1 cellular context compared by ENCODE assay signal in the genomic region with DNA sequence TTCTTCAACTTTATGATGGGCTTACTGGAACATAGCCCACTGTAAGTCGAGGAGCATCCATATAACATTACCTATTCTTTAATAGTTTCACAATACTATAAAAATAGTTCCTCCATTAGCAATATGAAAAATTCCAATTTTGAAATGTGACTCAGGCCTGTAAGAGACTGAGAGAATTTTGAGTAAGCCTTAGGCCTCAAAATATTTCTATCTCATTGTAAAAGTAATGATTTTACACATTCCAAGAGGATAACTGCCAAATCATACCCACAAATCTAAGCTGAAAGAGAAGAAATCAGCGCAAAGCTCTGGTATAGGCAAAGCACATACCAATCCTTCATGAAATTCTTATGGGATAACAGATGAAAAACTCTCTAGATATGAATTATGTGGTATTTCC.
TF ChIP-seq lines count a peak whose summit lies in the region.

No MANE protein-coding gene starts in this region.

TF ChIP-seq in SK-N-SH treated with all-trans-retinoic acid at 6 μM for 48 hours, 23 proteins besides CTCF, POLR2A, EP300 and RAD21 (continued from another document):
- TF ChIP-seq, protein P1, sequence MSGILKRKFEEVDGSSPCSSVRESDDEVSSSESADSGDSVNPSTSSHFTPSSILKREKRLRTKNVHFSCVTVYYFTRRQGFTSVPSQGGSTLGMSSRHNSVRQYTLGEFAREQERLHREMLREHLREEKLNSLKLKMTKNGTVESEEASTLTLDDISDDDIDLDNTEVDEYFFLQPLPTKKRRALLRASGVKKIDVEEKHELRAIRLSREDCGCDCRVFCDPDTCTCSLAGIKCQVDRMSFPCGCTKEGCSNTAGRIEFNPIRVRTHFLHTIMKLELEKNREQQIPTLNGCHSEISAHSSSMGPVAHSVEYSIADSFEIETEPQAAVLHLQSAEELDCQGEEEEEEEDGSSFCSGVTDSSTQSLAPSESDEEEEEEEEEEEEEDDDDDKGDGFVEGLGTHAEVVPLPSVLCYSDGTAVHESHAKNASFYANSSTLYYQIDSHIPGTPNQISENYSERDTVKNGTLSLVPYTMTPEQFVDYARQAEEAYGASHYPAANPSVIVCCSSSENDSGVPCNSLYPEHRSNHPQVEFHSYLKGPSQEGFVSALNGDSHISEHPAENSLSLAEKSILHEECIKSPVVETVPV (CRISPR knock-in tag; IDR thresholded peaks at IDR 0.05) = no peak
TF ChIP-seq in SK-N-SH treated with all-trans-retinoic acid at 6 μM for 48 hours: peak in this region for 0.
